11 cellular contexts compared by ENCODE assay signal in the genomic region with DNA sequence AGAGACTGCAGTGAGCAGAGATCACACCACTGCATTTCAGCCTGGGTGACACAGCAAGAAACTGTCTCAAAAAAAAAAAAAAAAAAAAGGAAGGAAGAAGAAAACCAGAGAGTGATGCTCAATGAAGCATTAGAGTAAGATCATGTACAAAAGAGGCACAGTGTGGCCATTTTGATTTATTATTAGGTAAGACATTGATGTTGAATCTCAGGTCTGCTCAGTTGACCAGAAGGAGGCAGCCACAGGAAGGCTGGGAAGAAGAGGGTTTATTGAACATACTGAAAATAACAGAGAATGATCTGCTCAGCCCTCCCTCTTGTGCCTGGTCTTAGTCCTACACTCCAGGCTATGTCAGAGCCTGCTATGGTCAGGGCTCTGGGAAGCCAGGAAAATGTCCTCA. TPM values are rescaled to one million over a fixed set of nuclear protein-coding genes. Genes with fewer than 3 reads are reported as not detected.
A peak's percentile ranks its signal among the peaks of the same experiment; 100 is the strongest.
DNase-seq lines count a peak whose midpoint lies in the region; ATAC-seq and TF ChIP-seq lines count a peak whose summit lies in the region.
"Had no signal": no experiment of that assay in that cellular context is flagged by ENCODE, and none has a peak within 500 bp of the region (broad histone marks: within the 10 kb centered on the region; RNA-seq: fewer than 3 reads in every experiment).

No MANE protein-coding gene starts in this region.

- H2BK20ac ChIP-seq in IMR-90 (ENCODE audit: low read depth, low read length), result no peak overlapping the region

- DNase-seq in IMR-90 (peak; percentile 18), amniotic epithelial cell (ENCODE audit: low read depth) (peak; percentile 5), neural crest cell (ENCODE audit: low read depth, low spot score) (no peak), trophoblast cell (no peak)
- DNase-seq: activated naive CD8-positive, alpha-beta T cell treated with anti-CD3 and anti-CD28 coated beads, Interleukin-2, amount 10 ng/mL, durations not matched to agents 7 days and 5 days; DMS153; NCI-H2171 treated with DMSO at 0.1 percent for 48 hours had no signal

- no peak overlapping the region for H3K9ac ChIP-seq in IMR-90 (ENCODE audit: low read depth, low read length)
- no peak overlapping the region for H3K9ac ChIP-seq in trophoblast cell (ENCODE audit: low read length)

- H3K4me2 ChIP-seq in IMR-90 (ENCODE audit: low read depth, low read length) (no peak overlapping the region), trophoblast cell (ENCODE audit: low read length) (no peak overlapping the region)

- TF ChIP-seq CTCF in GM12875 (IDR thresholded peaks at IDR 0.05; ENCODE audit: borderline replicate concordance, insufficient read depth, low read depth, low read length) (0 out of 2 replicates have a peak, but pooled peaks have one; percentile 26), IMR-90 (conservative IDR thresholded peaks at IDR 0.05; ENCODE audit: low read depth, low read length) (peak; percentile 18; the same call in 1 of the 2 replicates), neural crest cell (conservative IDR thresholded peaks at IDR 0.05) (no peak)

- no peaks in the 10 kb centered on the region for H4K20me1 ChIP-seq in IMR-90 (ENCODE audit: insufficient read depth, low read length)

- no peaks in the 10 kb centered on the region for H3K36me3 ChIP-seq in IMR-90 (ENCODE audit: control insufficient read depth, insufficient read depth, low read length)
- H3K36me3 ChIP-seq in trophoblast cell (ENCODE audit: control insufficient read depth in 1 of 2, insufficient read depth in 2 of 2, low read length in 2 of 2), result no peaks in the 10 kb centered on the region

- CTCF ChIA-PET in IMR-90 (lab: Yijun Ruan, JAX), result interaction anchor here (0.6 kb wide), 2 partner anchors 16 to 60 kb away, joined by 3 read pairs; no protein-coding TSS in a partner anchor

- H3K14ac ChIP-seq in IMR-90 (replicated peaks; ENCODE audit: low read depth, low read length), result no peak overlapping the region
- H3K14ac ChIP-seq in trophoblast cell (ENCODE audit: low read length), result no peak overlapping the region

- H4K91ac ChIP-seq in IMR-90 (ENCODE audit: insufficient read depth, low read depth, low read length), result no peak overlapping the region
- no peak overlapping the region for H4K91ac ChIP-seq in trophoblast cell (ENCODE audit: low read depth, low read length)

- intact Hi-C loops in IMR-90 (cut with micrococcal nuclease), result no loop called here

- H3K27ac ChIP-seq in IMR-90 (ENCODE audit: insufficient read depth, low read length) (no peak overlapping the region), trophoblast cell (ENCODE audit: low read depth, low read length) (no peak overlapping the region)
- H3K27ac ChIP-seq: SJSA1 had no signal

- H3K18ac ChIP-seq in IMR-90 (ENCODE audit: low read depth, low read length) (no peak overlapping the region), trophoblast cell (ENCODE audit: low read length) (no peak overlapping the region)

- TF ChIP-seq RAD21 in IMR-90 (IDR thresholded peaks at IDR 0.05; ENCODE audit: low read length), result no peak

- H3K9me3 ChIP-seq in IMR-90 (ENCODE audit: control insufficient read depth, insufficient read depth, low read length), result no peaks in the 10 kb centered on the region
- no peaks in the 10 kb centered on the region for H3K9me3 ChIP-seq in trophoblast cell (ENCODE audit: insufficient read depth, low read depth, low read length)
- H3K9me3 ChIP-seq: SJSA1 had no signal

- no peak overlapping the region for H4K8ac ChIP-seq in IMR-90 (ENCODE audit: low read depth in 2 of 2, low read length in 2 of 2)
- no peak overlapping the region for H4K8ac ChIP-seq in trophoblast cell (ENCODE audit: low read depth, low read length)

- no peak overlapping the region for H4K12ac ChIP-seq in trophoblast cell (ENCODE audit: low read depth, low read length)

- H3K79me2 ChIP-seq in trophoblast cell (ENCODE audit: control insufficient read depth, insufficient read depth, low read length, poor library complexity), result no peaks in the 10 kb centered on the region

- no peak overlapping the region for H2BK12ac ChIP-seq in trophoblast cell (ENCODE audit: low read length)

- H3K23ac ChIP-seq in IMR-90 (ENCODE audit: low read depth, low read length), result no peak overlapping the region
- no peak overlapping the region for H3K23ac ChIP-seq in trophoblast cell (ENCODE audit: low read length)

- H3K36me3 Mint-ChIP-seq in neural crest cell (ENCODE audit: low read depth), result no peaks in the 10 kb centered on the region
- H3K36me3 Mint-ChIP-seq: activated naive CD8-positive, alpha-beta T cell treated with anti-CD3 and anti-CD28 coated beads, Interleukin-2, amount 10 ng/mL, durations not matched to agents 7 days and 5 days had no signal

- H3K27ac Mint-ChIP-seq in neural crest cell (ENCODE audit: unreplicated experiment), result peak overlapping the region; percentile 13
- H3K27ac Mint-ChIP-seq: activated naive CD8-positive, alpha-beta T cell treated with anti-CD3 and anti-CD28 coated beads, Interleukin-2, amount 10 ng/mL, durations not matched to agents 7 days and 5 days had no signal

- no peak overlapping the region for H3K4me3 Mint-ChIP-seq in neural crest cell
- H3K4me3 Mint-ChIP-seq: activated naive CD8-positive, alpha-beta T cell treated with anti-CD3 and anti-CD28 coated beads, Interleukin-2, amount 10 ng/mL, durations not matched to agents 7 days and 5 days had no signal

- H2AFZ ChIP-seq in IMR-90 (replicated peaks; ENCODE audit: low read length, poor library complexity) (no peak overlapping the region), trophoblast cell (ENCODE audit: insufficient read depth, low read length, poor library complexity) (no peak overlapping the region)

- ATAC-seq in IMR-90 (ENCODE audit: low read depth) (0 out of 2 replicates have a peak, but pooled peaks have one; percentile 35), HG03097 (IDR thresholded peaks at IDR 0.05; ENCODE audit: low FRiP score, unreplicated experiment) (no peak), HG02884 (IDR thresholded peaks at IDR 0.05; ENCODE audit: unreplicated experiment) (no peak)

- no peaks in the 10 kb centered on the region; a peak in 1 of 4 replicates for H3K79me1 ChIP-seq in IMR-90 (ENCODE audit: low read depth in 1 of 2, low read length in 2 of 2)
- no peaks in the 10 kb centered on the region for H3K79me1 ChIP-seq in trophoblast cell (ENCODE audit: low read length)

- H3K27me3 ChIP-seq in IMR-90 (ENCODE audit: control insufficient read depth, insufficient read depth, low read length) (no peaks in the 10 kb centered on the region), trophoblast cell (ENCODE audit: insufficient read depth, low read length) (no peaks in the 10 kb centered on the region)
- H3K27me3 ChIP-seq: SJSA1 had no signal

- in situ Hi-C loops in IMR-90 (cut with MboI; ENCODE audit: low sequenced_read_pairs), result no loop called here

- no peaks in the 10 kb centered on the region for H3K4me1 Mint-ChIP-seq in neural crest cell
- H3K4me1 Mint-ChIP-seq: activated naive CD8-positive, alpha-beta T cell treated with anti-CD3 and anti-CD28 coated beads, Interleukin-2, amount 10 ng/mL, durations not matched to agents 7 days and 5 days had no signal

- no peak for TF ChIP-seq POLR2A in IMR-90 (IDR thresholded peaks at IDR 0.05; ENCODE audit: low read depth, low read length)

- dilution Hi-C loops in IMR-90 (cut with HindIII; ENCODE audit: low sequenced_read_pairs, unreplicated experiment), result no loop called here

- H3K4me1 ChIP-seq in IMR-90 (ENCODE audit: control insufficient read depth, insufficient read depth, low read length), result peaks cover 2% of the 10 kb centered on the region; the same call in 1 of the 2 replicates
- peaks cover 5 to 10% of the 10 kb centered on the region in 2 experiments for H3K4me1 ChIP-seq in trophoblast cell (ENCODE audit: control insufficient read depth in 1 of 2, insufficient read depth in 2 of 2, low read length in 2 of 2)

- no peak overlapping the region for H3K4me3 ChIP-seq in GM12875 (ENCODE audit: low read depth, low read length)
- H3K4me3 ChIP-seq in IMR-90 (ENCODE audit: insufficient read depth, low read depth, low read length), result no peak overlapping the region
- no peak overlapping the region for H3K4me3 ChIP-seq in trophoblast cell (ENCODE audit: low read depth, low read length)
- H3K4me3 ChIP-seq: SJSA1 had no signal

- no peak overlapping the region for H2AK5ac ChIP-seq in IMR-90 (ENCODE audit: low read depth, low read length)
- no peak overlapping the region for H2AK5ac ChIP-seq in trophoblast cell (ENCODE audit: low read length)

- H3K4ac ChIP-seq in IMR-90 (ENCODE audit: low read depth, low read length) (no peak overlapping the region), trophoblast cell (ENCODE audit: low read depth, low read length) (no peak overlapping the region)

- H3K27me3 Mint-ChIP-seq in neural crest cell (ENCODE audit: low read depth), result no peaks in the 10 kb centered on the region

- no peak overlapping the region for H2AK9ac ChIP-seq in IMR-90 (replicated peaks; ENCODE audit: low read depth, low read length, poor library complexity)

- H2BK120ac ChIP-seq in IMR-90 (ENCODE audit: low read depth, low read length), result no peak overlapping the region
- no peak overlapping the region for H2BK120ac ChIP-seq in trophoblast cell (ENCODE audit: insufficient read depth, low read length, poor library complexity)

- BruUV-seq in IMR-90 (replicated peaks; lab: Mats Ljungman, UMichigan), result no TSS peak

- no peak overlapping the region for H3K56ac ChIP-seq in IMR-90 (ENCODE audit: extremely low read depth, insufficient read depth, low read length)

- no peak overlapping the region for H2BK15ac ChIP-seq in IMR-90 (ENCODE audit: low read depth, low read length)

- peaks cover 4% of the 10 kb centered on the region; the same call in 1 of the 2 replicates for H3K9me1 ChIP-seq in IMR-90 (ENCODE audit: insufficient read depth, low read length)

- no peaks in the 10 kb centered on the region for H3K9me3 Mint-ChIP-seq in neural crest cell
- H3K9me3 Mint-ChIP-seq: activated naive CD8-positive, alpha-beta T cell treated with anti-CD3 and anti-CD28 coated beads, Interleukin-2, amount 10 ng/mL, durations not matched to agents 7 days and 5 days had no signal

- no peak overlapping the region for H4K5ac ChIP-seq in IMR-90 (ENCODE audit: low read depth, low read length)

- no peak overlapping the region for H2BK5ac ChIP-seq in IMR-90 (ENCODE audit: low read depth, low read length, poor library complexity, severe bottlenecking)
- no peak overlapping the region for H2BK5ac ChIP-seq in trophoblast cell (ENCODE audit: low read depth, low read length, poor library complexity)

- POLR2A ChIA-PET in IMR-90 (lab: Charles Lee; ENCODE audit: unreplicated experiment), result no interaction called here

RNA-seq across cellular contexts. Expression of a gene that starts 15.6 kb away (rescaled TPM):
- 1.9 and 3.0 TPM in 2 replicates for total RNA-seq in IMR-90 (2012; rRNA removed)
- 5.8 and 6.8 TPM in 2 replicates for polyA plus RNA-seq in IMR-90 (2012; rRNA removed)
- polyA plus RNA-seq in IMR-90 (2012; cell fraction: cytosol; rRNA removed), result 3.1 and 5.1 TPM in 2 replicates
- 19.9 and 31.2 TPM in 2 replicates for polyA plus RNA-seq in IMR-90 (2012; cell fraction: nucleus; rRNA removed; ENCODE audit: low replicate concordance)
- 1.7 and 2.5 TPM in 2 replicates for total RNA-seq in neural crest cell
- polyA plus RNA-seq in trophoblast cell (2013), result 1.1 and 1.2 TPM in 2 replicates

RNA-seq across cellular contexts. Expression of a gene that starts 55.1 kb away (rescaled TPM):
- total RNA-seq in IMR-90 (2012; rRNA removed) (5.0 and 8.6 TPM in 2 replicates), neural crest cell (8.0 and 9.2 TPM in 2 replicates)
- polyA plus RNA-seq in IMR-90 (2012; rRNA removed), result 2.9 and 3.1 TPM in 2 replicates
- 1.6 and 6.2 TPM in 2 replicates for polyA plus RNA-seq in IMR-90 (2012; cell fraction: cytosol; rRNA removed)
- polyA plus RNA-seq in IMR-90 (2012; cell fraction: nucleus; rRNA removed; ENCODE audit: low replicate concordance), result 1.4 and 4.7 TPM in 2 replicates
- 1.6 and 2.0 TPM in 2 replicates for polyA plus RNA-seq in trophoblast cell (2013)
- total RNA-seq: activated naive CD8-positive, alpha-beta T cell treated with anti-CD3 and anti-CD28 coated beads, Interleukin-2, amount 10 ng/mL, durations not matched to agents 7 days and 5 days had no signal

Comparison
In these comparisons a context has a peak if more than half of its experiments do, and no peak if none do; other contexts are left out.
1. DNase-seq: peak in IMR-90 (single experiment) and amniotic epithelial cell (single experiment); none in neural crest cell (single experiment) and trophoblast cell (0 of 2).